In genomic region chr10:81575007-81575406, GRCh38 we compare ENCODE assay signal across 14 cellular contexts.
DNase-seq lines count a peak whose midpoint lies in the region; ATAC-seq, FAIRE-seq and TF ChIP-seq lines count a peak whose summit lies in the region.
"Had no signal": no experiment of that assay in that cellular context is flagged by ENCODE, and none has a peak within 500 bp of the region (broad histone marks: within the 10 kb centered on the region; RNA-seq: fewer than 3 reads in every experiment).

No MANE protein-coding gene starts in this region.

- H3K4me3 ChIP-seq in bronchial epithelial cell (ENCODE audit: low read depth, low read length): no peak overlapping the region
- H3K4me3 ChIP-seq: BLaER1 treated with 17β-estradiol and CSF1 and Interleukin-3, amounts not matched to agents 10 nM and 100 nM; HAP-1 had no signal

- no peaks in the 10 kb centered on the region for H3K36me3 ChIP-seq in bronchial epithelial cell (ENCODE audit: control insufficient read depth, insufficient read depth, low read length)
- H3K36me3 ChIP-seq: BLaER1 treated with 17β-estradiol and CSF1 and Interleukin-3, amounts not matched to agents 10 nM and 100 nM; HAP-1 had no signal

- ATAC-seq in foreskin keratinocyte: peak; percentile 28
- ATAC-seq: CD8-positive, alpha-beta T cell had no signal

- DNase-seq in DMS 273 treated with DMSO at 0.1 percent for 48 hours (lab: John Stamatoyannopoulos, UW) (peak; percentile 81), NCI-H82 (lab: John Stamatoyannopoulos, UW) (peak; percentile 61), bronchial epithelial cell (ENCODE audit: low read depth) (peak; percentile 12), foreskin keratinocyte (peak; percentile 32 to 42), NCI-H2081 treated with DMSO at 0.1 percent for 48 hours (lab: John Stamatoyannopoulos, UW) (no peak), epidermal melanocyte (ENCODE audit: insufficient read length, low spot score) (no peak), iPS-NIHi7 (ENCODE audit: extremely low spot score) (no peak)
- DNase-seq: Calu3; CD8-positive, alpha-beta T cell had no signal

- H3K27me3 ChIP-seq in bronchial epithelial cell (ENCODE audit: control insufficient read depth, insufficient read depth, low read length) (no peaks in the 10 kb centered on the region), foreskin keratinocyte (no peaks in the 10 kb centered on the region)
- H3K27me3 ChIP-seq: BLaER1 treated with 17β-estradiol and CSF1 and Interleukin-3, amounts not matched to agents 10 nM and 100 nM had no signal

- H3K27ac ChIP-seq in foreskin keratinocyte: no peak overlapping the region
- H3K27ac ChIP-seq: BLaER1 treated with 17β-estradiol and CSF1 and Interleukin-3, amounts not matched to agents 10 nM and 100 nM had no signal

- no peak for FAIRE-seq in bronchial epithelial cell (lab: Jason Lieb, UNC)
- FAIRE-seq: G401.6, GM12891, GM19239 had no signal

- H3K4me1 ChIP-seq in foreskin keratinocyte: no peaks in the 10 kb centered on the region
- H3K4me1 ChIP-seq: BLaER1 treated with 17β-estradiol and CSF1 and Interleukin-3, amounts not matched to agents 10 nM and 100 nM; HAP-1 had no signal

- TF ChIP-seq CTCF in bronchial epithelial cell (IDR thresholded peaks at IDR 0.05; ENCODE audit: insufficient read depth, low read length, severe bottlenecking) (no peak), foreskin keratinocyte (conservative IDR thresholded peaks at IDR 0.05) (no peak)

Comparison
In these comparisons a context has a peak if more than half of its experiments do, and no peak if none do; other contexts are left out.
1. DNase-seq: peak in DMS 273 treated with DMSO at 0.1 percent for 48 hours (single experiment), NCI-H82 (single experiment), bronchial epithelial cell (single experiment) and foreskin keratinocyte (2 of 2); none in NCI-H2081 treated with DMSO at 0.1 percent for 48 hours (single experiment), epidermal melanocyte (single experiment) and iPS-NIHi7 (single experiment).